Comparison of ENCODE assay signal across 1 cellular context in the genomic region with DNA sequence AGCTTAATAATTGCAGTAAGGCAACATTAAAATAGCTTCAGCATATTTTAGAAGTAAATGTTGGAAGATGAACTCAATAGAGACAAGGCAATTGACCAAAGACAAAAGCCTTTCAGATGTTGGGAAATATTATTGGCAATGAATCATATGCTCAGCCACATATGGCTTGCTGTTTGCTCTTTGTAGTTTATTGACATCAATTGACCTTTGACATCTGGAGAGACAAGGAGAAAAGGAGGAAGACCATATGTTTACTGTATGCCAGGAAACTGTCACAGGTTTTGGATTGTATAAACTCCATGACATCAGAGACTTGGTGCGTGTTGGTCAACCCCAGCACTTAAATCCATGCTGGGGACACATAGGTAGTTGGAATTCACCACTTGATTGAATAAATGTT.
A peak's percentile ranks its signal among the peaks of the same experiment; 100 is the strongest.
TF ChIP-seq lines count a peak whose summit lies in the region.

No MANE protein-coding gene starts in this region.

TF ChIP-seq in HepG2, 621 proteins besides CTCF, POLR2A, EP300 and RAD21 (continued from another document and continues in another):
- TF ChIP-seq, protein P1, sequence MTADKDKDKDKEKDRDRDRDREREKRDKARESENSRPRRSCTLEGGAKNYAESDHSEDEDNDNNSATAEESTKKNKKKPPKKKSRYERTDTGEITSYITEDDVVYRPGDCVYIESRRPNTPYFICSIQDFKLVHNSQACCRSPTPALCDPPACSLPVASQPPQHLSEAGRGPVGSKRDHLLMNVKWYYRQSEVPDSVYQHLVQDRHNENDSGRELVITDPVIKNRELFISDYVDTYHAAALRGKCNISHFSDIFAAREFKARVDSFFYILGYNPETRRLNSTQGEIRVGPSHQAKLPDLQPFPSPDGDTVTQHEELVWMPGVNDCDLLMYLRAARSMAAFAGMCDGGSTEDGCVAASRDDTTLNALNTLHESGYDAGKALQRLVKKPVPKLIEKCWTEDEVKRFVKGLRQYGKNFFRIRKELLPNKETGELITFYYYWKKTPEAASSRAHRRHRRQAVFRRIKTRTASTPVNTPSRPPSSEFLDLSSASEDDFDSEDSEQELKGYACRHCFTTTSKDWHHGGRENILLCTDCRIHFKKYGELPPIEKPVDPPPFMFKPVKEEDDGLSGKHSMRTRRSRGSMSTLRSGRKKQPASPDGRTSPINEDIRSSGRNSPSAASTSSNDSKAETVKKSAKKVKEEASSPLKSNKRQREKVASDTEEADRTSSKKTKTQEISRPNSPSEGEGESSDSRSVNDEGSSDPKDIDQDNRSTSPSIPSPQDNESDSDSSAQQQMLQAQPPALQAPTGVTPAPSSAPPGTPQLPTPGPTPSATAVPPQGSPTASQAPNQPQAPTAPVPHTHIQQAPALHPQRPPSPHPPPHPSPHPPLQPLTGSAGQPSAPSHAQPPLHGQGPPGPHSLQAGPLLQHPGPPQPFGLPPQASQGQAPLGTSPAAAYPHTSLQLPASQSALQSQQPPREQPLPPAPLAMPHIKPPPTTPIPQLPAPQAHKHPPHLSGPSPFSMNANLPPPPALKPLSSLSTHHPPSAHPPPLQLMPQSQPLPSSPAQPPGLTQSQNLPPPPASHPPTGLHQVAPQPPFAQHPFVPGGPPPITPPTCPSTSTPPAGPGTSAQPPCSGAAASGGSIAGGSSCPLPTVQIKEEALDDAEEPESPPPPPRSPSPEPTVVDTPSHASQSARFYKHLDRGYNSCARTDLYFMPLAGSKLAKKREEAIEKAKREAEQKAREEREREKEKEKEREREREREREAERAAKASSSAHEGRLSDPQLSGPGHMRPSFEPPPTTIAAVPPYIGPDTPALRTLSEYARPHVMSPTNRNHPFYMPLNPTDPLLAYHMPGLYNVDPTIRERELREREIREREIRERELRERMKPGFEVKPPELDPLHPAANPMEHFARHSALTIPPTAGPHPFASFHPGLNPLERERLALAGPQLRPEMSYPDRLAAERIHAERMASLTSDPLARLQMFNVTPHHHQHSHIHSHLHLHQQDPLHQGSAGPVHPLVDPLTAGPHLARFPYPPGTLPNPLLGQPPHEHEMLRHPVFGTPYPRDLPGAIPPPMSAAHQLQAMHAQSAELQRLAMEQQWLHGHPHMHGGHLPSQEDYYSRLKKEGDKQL (CRISPR knock-in tag; IDR thresholded peaks at IDR 0.05; ENCODE audit: low read depth): peak; percentile 81; the same call in 1 of the 2 replicates
- no peak for TF ChIP-seq ZSCAN21 (CRISPR knock-in tag; IDR thresholded peaks at IDR 0.05; ENCODE audit: borderline replicate concordance)
- no peak for TF ChIP-seq FOXO4 (CRISPR knock-in tag; conservative IDR thresholded peaks at IDR 0.05)
- no peak for TF ChIP-seq MBD4 (IDR thresholded peaks at IDR 0.05; ENCODE audit: borderline replicate concordance, low read length)
- TF ChIP-seq, protein P2, sequence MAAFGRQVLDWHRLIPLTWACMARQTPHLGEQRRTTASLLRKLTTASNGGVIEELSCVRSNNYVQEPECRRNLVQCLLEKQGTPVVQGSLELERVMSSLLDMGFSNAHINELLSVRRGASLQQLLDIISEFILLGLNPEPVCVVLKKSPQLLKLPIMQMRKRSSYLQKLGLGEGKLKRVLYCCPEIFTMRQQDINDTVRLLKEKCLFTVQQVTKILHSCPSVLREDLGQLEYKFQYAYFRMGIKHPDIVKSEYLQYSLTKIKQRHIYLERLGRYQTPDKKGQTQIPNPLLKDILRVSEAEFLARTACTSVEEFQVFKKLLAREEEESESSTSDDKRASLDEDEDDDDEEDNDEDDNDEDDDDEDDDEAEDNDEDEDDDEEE (CRISPR knock-in tag; IDR thresholded peaks at IDR 0.05): no peak
- peak; percentile 23; the same call in 1 of the 2 replicates for TF ChIP-seq CREM (IDR thresholded peaks at IDR 0.05)
- no peak for TF ChIP-seq CREM (CRISPR knock-in tag; IDR thresholded peaks at IDR 0.05)
- TF ChIP-seq ZNF10 (CRISPR knock-in tag; IDR thresholded peaks at IDR 0.05; ENCODE audit: borderline replicate concordance, low read depth): no peak
- TF ChIP-seq ZNF34 (CRISPR knock-in tag; IDR thresholded peaks at IDR 0.05; ENCODE audit: borderline replicate concordance): no peak
- TF ChIP-seq ZNF792 (CRISPR knock-in tag; IDR thresholded peaks at IDR 0.05): 0 out of 2 replicates have a peak, but pooled peaks have one; percentile 42
- TF ChIP-seq TCF7 (IDR thresholded peaks at IDR 0.05; ENCODE audit: low read depth): peak; percentile 78
- no peak for TF ChIP-seq ZNF672 (CRISPR knock-in tag; IDR thresholded peaks at IDR 0.05)
- TF ChIP-seq SMYD3 (CRISPR knock-in tag; IDR thresholded peaks at IDR 0.05): no peak
- no peak for TF ChIP-seq ZNF256 (CRISPR knock-in tag; conservative IDR thresholded peaks at IDR 0.05)
- no peak for TF ChIP-seq ZBTB37 (CRISPR knock-in tag; IDR thresholded peaks at IDR 0.05)
- no peak for TF ChIP-seq GLI4 (CRISPR knock-in tag; IDR thresholded peaks at IDR 0.05; ENCODE audit: borderline replicate concordance)
- TF ChIP-seq RBFOX2 (IDR thresholded peaks at IDR 0.05; ENCODE audit: low read depth, low read length): no peak
- TF ChIP-seq REST (IDR thresholded peaks at IDR 0.05; ENCODE audit: borderline replicate concordance in 1 of 2, low read depth in 1 of 2, low read length in 2 of 2): no peak
- no peak for TF ChIP-seq XBP1 (CRISPR knock-in tag; IDR thresholded peaks at IDR 0.05)
- TF ChIP-seq ZNF740 (CRISPR knock-in tag; IDR thresholded peaks at IDR 0.05): no peak
- no peak for TF ChIP-seq PHF8 (CRISPR knock-in tag; IDR thresholded peaks at IDR 0.05)
- TF ChIP-seq BRCA1 (CRISPR knock-in tag; IDR thresholded peaks at IDR 0.05): no peak
- TF ChIP-seq ZNF569 (CRISPR knock-in tag; IDR thresholded peaks at IDR 0.05; ENCODE audit: borderline replicate concordance): no peak
- no peak for TF ChIP-seq NBN (conservative IDR thresholded peaks at IDR 0.05)
- no peak for TF ChIP-seq DBP (CRISPR knock-in tag; IDR thresholded peaks at IDR 0.05; ENCODE audit: not compliant biosample characterization)
- no peak for TF ChIP-seq CAMTA2 (CRISPR knock-in tag; IDR thresholded peaks at IDR 0.05; ENCODE audit: borderline replicate concordance)
- no peak for TF ChIP-seq REXO4 (CRISPR knock-in tag; IDR thresholded peaks at IDR 0.05; ENCODE audit: borderline replicate concordance)
- TF ChIP-seq ASH2L (IDR thresholded peaks at IDR 0.05; ENCODE audit: insufficient read length, low read depth, low read length): no peak
- TF ChIP-seq DZIP1 (CRISPR knock-in tag; IDR thresholded peaks at IDR 0.05): no peak
- TF ChIP-seq BHLHE40 (IDR thresholded peaks at IDR 0.05; ENCODE audit: low read length): no peak
- TF ChIP-seq DNMT1 (CRISPR knock-in tag; IDR thresholded peaks at IDR 0.05): no peak
- no peak for TF ChIP-seq ZNF530 (CRISPR knock-in tag; IDR thresholded peaks at IDR 0.05; ENCODE audit: low read depth)
- TF ChIP-seq ZNF510 (CRISPR knock-in tag; IDR thresholded peaks at IDR 0.05; ENCODE audit: low read depth): no peak
- no peak for TF ChIP-seq ZSCAN25 (CRISPR knock-in tag; IDR thresholded peaks at IDR 0.05)
- TF ChIP-seq HMG20A (CRISPR knock-in tag; IDR thresholded peaks at IDR 0.05; ENCODE audit: borderline replicate concordance): peak; percentile 91; the same call in 1 of the 2 replicates
- TF ChIP-seq PRDM15 (CRISPR knock-in tag; IDR thresholded peaks at IDR 0.05): no peak
- TF ChIP-seq ELF3 (CRISPR knock-in tag; IDR thresholded peaks at IDR 0.05): peak; percentile 82
